15 cellular contexts compared by ENCODE assay signal in genomic region chr16:83356986-83357385, GRCh38.
DNase-seq lines count a peak whose midpoint lies in the region; TF ChIP-seq lines count a peak whose summit lies in the region.
"Had no signal": no experiment of that assay in that cellular context is flagged by ENCODE, and none has a peak within 500 bp of the region (broad histone marks: within the 10 kb centered on the region; RNA-seq: fewer than 3 reads in every experiment).

No MANE protein-coding gene starts in this region.

- H3K4me1 ChIP-seq in uterus, result no peaks in the 10 kb centered on the region
- H3K4me1 ChIP-seq: A549, Caco-2 had no signal

- H3K9me3 ChIP-seq in uterus, result no peaks in the 10 kb centered on the region
- H3K9me3 ChIP-seq: A549, Caco-2 had no signal

- no peak overlapping the region for H3K27ac ChIP-seq in uterus
- H3K27ac ChIP-seq: 22Rv1; A549; BLaER1 treated with 17β-estradiol and CSF1 and Interleukin-3, amounts not matched to agents 10 nM and 100 nM; C4-2B had no signal

- H3K27me3 ChIP-seq in uterus, result no peaks in the 10 kb centered on the region
- H3K27me3 ChIP-seq: BLaER1 treated with 17β-estradiol and CSF1 and Interleukin-3, amounts not matched to agents 10 nM and 100 nM had no signal

- no peak overlapping the region for H3K4me3 ChIP-seq in uterus
- H3K4me3 ChIP-seq: A549; BLaER1 treated with 17β-estradiol and CSF1 and Interleukin-3, amounts not matched to agents 10 nM and 100 nM; GM12878 had no signal

- H3K36me3 ChIP-seq in uterus, result no peaks in the 10 kb centered on the region
- H3K36me3 ChIP-seq: BLaER1 treated with 17β-estradiol and CSF1 and Interleukin-3, amounts not matched to agents 10 nM and 100 nM had no signal

- TF ChIP-seq POLR2A in uterus (IDR thresholded peaks at IDR 0.05), result no peak

- TF ChIP-seq CTCF in uterus (IDR thresholded peaks at IDR 0.05), result no peak

- peak; percentile 3 to 10 for DNase-seq in NCI-H524 (lab: John Stamatoyannopoulos, UW)
- no peak for DNase-seq in NCI-H524 treated with DMSO at 0.1 percent for 48 hours (lab: John Stamatoyannopoulos, UW)
- peak; percentile 70 for DNase-seq in cerebellum (ENCODE audit: low spot score)
- DNase-seq in uterus, result no peak
- DNase-seq in activated T-cell treated with anti-CD3 and anti-CD28 coated beads, Interleukin-2, amount 50 U/mL, for 1 hour, result no peak
- DNase-seq: Caco-2; Calu3; CD4-positive, alpha-beta T cell; CD8-positive, alpha-beta T cell; GDM1 had no signal

- intact Hi-C loops in uterus (cut with DNase I; ENCODE audit: low total_unique reads), result no loop called here

Comparison
In these comparisons a context has a peak if more than half of its experiments do, and no peak if none do; other contexts are left out.
1. DNase-seq: peak in NCI-H524 (2 of 2) and cerebellum (single experiment); none in NCI-H524 treated with DMSO at 0.1 percent for 48 hours (single experiment), uterus (0 of 2) and activated T-cell treated with anti-CD3 and anti-CD28 coated beads, Interleukin-2, amount 50 U/mL, for 1 hour (single experiment).